ENCODE assay signal across 1 cellular context in genomic region chr1:172108494-172108893, GRCh38.
TF ChIP-seq lines count a peak whose summit lies in the region.

No MANE protein-coding gene starts in this region.

TF ChIP-seq in endothelial cell of umbilical vein, 7 proteins besides CTCF, POLR2A, EP300 and RAD21:
- no peak for TF ChIP-seq EZH2 (IDR thresholded peaks at IDR 0.05; ENCODE audit: borderline replicate concordance, low read depth, low read length, severe bottlenecking)
- no peak for TF ChIP-seq POLR2AphosphoS5 (IDR thresholded peaks at IDR 0.05; ENCODE audit: insufficient read depth, low read depth, low read length)
- TF ChIP-seq JUN (IDR thresholded peaks at IDR 0.05; ENCODE audit: borderline replicate concordance, insufficient read depth, insufficient read length, low read depth) = no peak
- no peak for TF ChIP-seq MYC (IDR thresholded peaks at IDR 0.05; ENCODE audit: low read depth, low read length)
- no peak for TF ChIP-seq GATA2 (IDR thresholded peaks at IDR 0.05; ENCODE audit: insufficient read depth, insufficient read length, low read depth, low read length)
- no peak for TF ChIP-seq FOS (IDR thresholded peaks at IDR 0.05; ENCODE audit: borderline replicate concordance, insufficient read depth, low read length)
